Comparison of ENCODE assay signal across 22 cellular contexts in genomic region chr18:50310080-50310479, GRCh38.
"Had no signal": no experiment of that assay in that cellular context is flagged by ENCODE, and none has a peak within 500 bp of the region (broad histone marks: within the 10 kb centered on the region; RNA-seq: fewer than 3 reads in every experiment).

No MANE protein-coding gene starts in this region.

- H2AFZ ChIP-seq: hepatocyte had no signal

- H3K36me3 ChIP-seq: left ventricle myocardium inferior, pancreas, suprapubic skin, thyroid gland had no signal

- H3K4me2 ChIP-seq: hepatocyte had no signal

- H3K4me3 Mint-ChIP-seq: type B pancreatic cell had no signal

- H3K27me3 Mint-ChIP-seq: naive B cell had no signal

- H3K27ac Mint-ChIP-seq: nephron, progenitor cell of endocrine pancreas, type B pancreatic cell had no signal

- H3K4me3 ChIP-seq: hepatocyte, left ventricle myocardium inferior, lung, pancreas, suprapubic skin, thyroid gland had no signal

- H3K36me3 Mint-ChIP-seq: naive B cell, type B pancreatic cell had no signal

- H3K9me3 ChIP-seq: pancreas, suprapubic skin, thyroid gland had no signal

- ATAC-seq: left cardiac atrium; pancreas; right cardiac atrium; stimulated activated naive CD8-positive, alpha-beta T cell treated with anti-CD3 and anti-CD28 coated beads, Interleukin-15, Interleukin-2, amounts not matched to agents 100 U/mL and 50 U/mL, for 24 hours had no signal

- DNase-seq: effector CD4-positive, alpha-beta T cell; foreskin melanocyte; head of caudate nucleus; kidney; left cardiac atrium; left ventricle myocardium inferior; mesendoderm; naive B cell; occipital lobe; pancreas; right cardiac atrium; small intestine; stimulated activated CD4-positive, alpha-beta T cell treated with anti-CD3 and anti-CD28 coated beads, Interleukin-12 subunit alpha, Interleukin-12 subunit beta, amount 100 ng/mL, for 4 hours; stimulated activated CD4-positive, alpha-beta T cell treated with anti-CD3 and anti-CD28 coated beads, Interleukin-2, amount 100 ng/mL, for 48 hours; stimulated activated naive CD8-positive, alpha-beta T cell treated with anti-CD3 and anti-CD28 coated beads, Interleukin-15, Interleukin-2, amounts not matched to agents 100 U/mL and 50 U/mL, for 24 hours; thyroid gland had no signal

- H3K27ac ChIP-seq: hepatocyte, left ventricle myocardium inferior, pancreas, suprapubic skin, thyroid gland had no signal

- H3K79me2 ChIP-seq: hepatocyte had no signal

- H3K27me3 ChIP-seq: hepatocyte, pancreas, thyroid gland had no signal

- H3K4me1 Mint-ChIP-seq: nephron had no signal
